In genomic region chr11:93041682-93042081, GRCh38 we compare ENCODE assay signal across 24 cellular contexts.
A peak's percentile ranks its signal among the peaks of the same experiment; 100 is the strongest.
DNase-seq lines count a peak whose midpoint lies in the region; ATAC-seq, FAIRE-seq and TF ChIP-seq lines count a peak whose summit lies in the region.
"Had no signal": no experiment of that assay in that cellular context is flagged by ENCODE, and none has a peak within 500 bp of the region (broad histone marks: within the 10 kb centered on the region; RNA-seq: fewer than 3 reads in every experiment).

No MANE protein-coding gene starts in this region.

- no peak overlapping the region for H2AFZ ChIP-seq in H1 (ENCODE audit: low read length)

- no peak for TF ChIP-seq RAD21 in H1 (IDR thresholded peaks at IDR 0.05 in 1 of 2, conservative IDR thresholded peaks at IDR 0.05 in 1 of 2; ENCODE audit: low read depth in 2 of 2, low read length in 2 of 2)

- H2BK120ac ChIP-seq in H1 (replicated peaks; ENCODE audit: low read depth, low read length): no peak overlapping the region

- no peak overlapping the region for H4K91ac ChIP-seq in H1 (replicated peaks; ENCODE audit: insufficient read length, low read length)

- CTCF ChIA-PET in HEK293 (lab: Yijun Ruan, JAX) (no interaction called here), H1 (lab: Charles Lee; ENCODE audit: partially characterized antibody) (no interaction called here)

- no peak overlapping the region for H2BK12ac ChIP-seq in H1 (ENCODE audit: low read depth, low read length)

- H2BK15ac ChIP-seq in H1 (ENCODE audit: low read length): no peak overlapping the region

- FAIRE-seq in H1 (lab: Jason Lieb, UNC): no peak
- FAIRE-seq: A204.1, GM12891, GM19239 had no signal

- no peak overlapping the region for H3K23ac ChIP-seq in H1 (ENCODE audit: insufficient read length)

- H2BK20ac ChIP-seq in H1 (ENCODE audit: low read length): no peak overlapping the region

- no peak overlapping the region for H3K18ac ChIP-seq in H1 (ENCODE audit: extremely low read depth, low read length)

- no peak overlapping the region for H3K14ac ChIP-seq in H1 (ENCODE audit: insufficient read length)

- H3K9ac ChIP-seq in HUES48 (ENCODE audit: low read depth, low read length) (no peak overlapping the region), H1 (replicated peaks in 1 of 4; ENCODE audit: extremely low read depth in 1 of 4, low read depth in 3 of 4, low read length in 3 of 4) (no peak overlapping the region)
- H3K9ac ChIP-seq: BLaER1 had no signal

- no peak overlapping the region for H3K56ac ChIP-seq in H1 (replicated peaks; ENCODE audit: insufficient read length, low read depth, low read length)

- no peaks in the 10 kb centered on the region for H4K20me1 ChIP-seq in H1 (replicated peaks in 1 of 2; ENCODE audit: control insufficient read depth in 1 of 2, insufficient read depth in 2 of 2, low read length in 2 of 2)
- H4K20me1 ChIP-seq: BLaER1 had no signal

- H3K36me3 ChIP-seq in HEK293 (ENCODE audit: control insufficient read depth in 2 of 2, insufficient read depth in 1 of 2, low read length in 2 of 2): no peaks in the 10 kb centered on the region
- no peaks in the 10 kb centered on the region for H3K36me3 ChIP-seq in HUES48 (ENCODE audit: control insufficient read depth, insufficient read depth, low read length)
- H3K36me3 ChIP-seq in H1 (ENCODE audit: control insufficient read depth in 2 of 4, insufficient read depth in 4 of 4, low read length in 3 of 4): no peaks in the 10 kb centered on the region
- no peaks in the 10 kb centered on the region for H3K36me3 ChIP-seq in stomach
- H3K36me3 ChIP-seq: BE2C, BLaER1 had no signal

- no peaks in the 10 kb centered on the region for H3K23me2 ChIP-seq in H1 (ENCODE audit: low read depth, low read length)

- no peaks in the 10 kb centered on the region for H3K27me3 ChIP-seq in HUES48 (ENCODE audit: control insufficient read depth, insufficient read depth, low read length)
- no peaks in the 10 kb centered on the region for H3K27me3 ChIP-seq in H1 (replicated peaks in 1 of 4; ENCODE audit: control insufficient read depth in 3 of 4, extremely low read depth in 1 of 4, insufficient read depth in 3 of 4, low read length in 3 of 4)
- H3K27me3 ChIP-seq in stomach: no peaks in the 10 kb centered on the region
- H3K27me3 ChIP-seq: BE2C, BLaER1 had no signal

- H3K4ac ChIP-seq in H1 (replicated peaks; ENCODE audit: insufficient read length, low read depth, low read length): no peak overlapping the region

- H4K5ac ChIP-seq in H1 (ENCODE audit: insufficient read length, low read depth, low read length): no peak overlapping the region

- H2BK5ac ChIP-seq in H1 (ENCODE audit: low read depth, low read length): no peak overlapping the region

- H3K27ac ChIP-seq in HEK293 (ENCODE audit: extremely low read depth, low read depth, low read length): no peak overlapping the region
- H3K27ac ChIP-seq in HUES48 (ENCODE audit: low read depth, low read length): no peak overlapping the region
- H3K27ac ChIP-seq in H1 (ENCODE audit: low read depth, low read length): no peak overlapping the region
- no peak overlapping the region for H3K27ac ChIP-seq in stomach
- H3K27ac ChIP-seq: BLaER1 had no signal

- no peak for DNase-seq in H1 (ENCODE audit: low read depth in 1 of 2, low spot score in 2 of 2)
- no peak for DNase-seq in stomach
- DNase-seq in GOT3 (lab: John Stamatoyannopoulos, UW): no peak
- DNase-seq: 8988T; ACHN; BE2C; C1 segment of cervical spinal cord; CD4-positive, alpha-beta memory T cell; CD4-positive, CD25-positive, alpha-beta regulatory T cell; CD8-positive, alpha-beta memory T cell; COR-L47; DMS 273 treated with DMSO at 0.1 percent for 48 hours; DMS153; DMS79; DND-41; EL; GDM1 had no signal

- intact Hi-C loops in stomach (cut with DNase I; ENCODE audit: low total_unique reads): no loop called here

- H3K4me3 ChIP-seq in HEK293 (ENCODE audit: low read depth, low read length) (no peak overlapping the region), HUES48 (ENCODE audit: low read depth, low read length) (0 out of 2 replicates have a peak overlapping the region, but pooled peaks have one; percentile 15), H1 (ENCODE audit: extremely low read depth in 1 of 4, insufficient read depth in 2 of 4, low read depth in 3 of 4, low read length in 4 of 4) (no peak overlapping the region), stomach (no peak overlapping the region)
- H3K4me3 ChIP-seq: BLaER1 had no signal

- H2AK5ac ChIP-seq in H1 (ENCODE audit: low read depth, low read length): no peak overlapping the region

- POLR2A ChIA-PET in HEK293 (lab: Yijun Ruan, JAX): no interaction called here
- POLR2A ChIA-PET in H1 (lab: Charles Lee; ENCODE audit: partially characterized antibody): no interaction called here

- no peak for ATAC-seq in HG03432 (IDR thresholded peaks at IDR 0.05; ENCODE audit: unreplicated experiment)

- H3K9me3 ChIP-seq in HEK293 (ENCODE audit: control insufficient read depth, insufficient read depth, low read depth, low read length): no peaks in the 10 kb centered on the region
- H3K9me3 ChIP-seq in HUES48 (ENCODE audit: control insufficient read depth, insufficient read depth, low read length): peaks cover 15% of the 10 kb centered on the region
- peaks cover 14 to 17% of the 10 kb centered on the region in 2 experiments; a peak in 3 of 4 replicates for H3K9me3 ChIP-seq in H1 (ENCODE audit: insufficient read depth in 2 of 2, low read depth in 1 of 2, low read length in 1 of 2)
- H3K9me3 ChIP-seq in stomach: peaks cover 0 to 16% (median 4%) of the 10 kb centered on the region in 4 donors
- H3K9me3 ChIP-seq: BE2C had no signal

- no peak for TF ChIP-seq POLR2A in H1 (IDR thresholded peaks at IDR 0.05; ENCODE audit: control extremely low read depth in 1 of 2, low read depth in 2 of 2, low read length in 2 of 2)
- TF ChIP-seq POLR2A in stomach (IDR thresholded peaks at IDR 0.05): no peak

- H3K79me2 ChIP-seq in H1 (ENCODE audit: control insufficient read depth in 1 of 2, insufficient read depth in 2 of 2, low read length in 2 of 2): no peaks in the 10 kb centered on the region

- no peak for TF ChIP-seq CTCF in HEK293 (tag by site-specific recombination; IDR thresholded peaks at IDR 0.05)
- TF ChIP-seq CTCF in H1 (IDR thresholded peaks at IDR 0.05; ENCODE audit: control extremely low read depth in 1 of 3, insufficient read depth in 1 of 3, low read depth in 1 of 3, low read length in 3 of 3): no peak
- TF ChIP-seq CTCF in stomach (IDR thresholded peaks at IDR 0.05): no peak

- no peak overlapping the region for H4K8ac ChIP-seq in H1 (ENCODE audit: extremely low read depth, insufficient read depth, low read length)

- no peaks in the 10 kb centered on the region for H3K4me1 ChIP-seq in HEK293 (ENCODE audit: control insufficient read depth, insufficient read depth, low read length)
- no peaks in the 10 kb centered on the region for H3K4me1 ChIP-seq in HUES48 (ENCODE audit: control insufficient read depth, insufficient read depth, low read length)
- H3K4me1 ChIP-seq in H1 (replicated peaks in 1 of 4; ENCODE audit: control insufficient read depth in 3 of 4, insufficient read depth in 4 of 4, low read length in 3 of 4): no peaks in the 10 kb centered on the region
- no peaks in the 10 kb centered on the region for H3K4me1 ChIP-seq in stomach
- H3K4me1 ChIP-seq: BE2C had no signal

- no peaks in the 10 kb centered on the region for H3K79me1 ChIP-seq in H1 (ENCODE audit: low read depth, low read length)

- TF ChIP-seq EP300 in H1 (IDR thresholded peaks at IDR 0.05; ENCODE audit: borderline replicate concordance in 1 of 2, low read depth in 2 of 2, low read length in 2 of 2): no peak
- TF ChIP-seq EP300 in stomach (IDR thresholded peaks at IDR 0.05): no peak

- no peak overlapping the region for H3K4me2 ChIP-seq in H1 (ENCODE audit: insufficient read depth in 1 of 2, low read depth in 2 of 2, low read length in 2 of 2)

TF ChIP-seq in HEK293, 187 proteins besides CTCF, POLR2A, EP300 and RAD21 (continues in another document):
- peak; percentile 38; the same call in 1 of the 2 replicates for TF ChIP-seq ZNF133 (tag by site-specific recombination; IDR thresholded peaks at IDR 0.05)

TF ChIP-seq in H1, 55 proteins besides CTCF, POLR2A, EP300 and RAD21:
- TF ChIP-seq KDM4A (IDR thresholded peaks at IDR 0.05; ENCODE audit: low read depth, low read length, severe bottlenecking) (no peak), KDM1A (IDR thresholded peaks at IDR 0.05; ENCODE audit: borderline replicate concordance, low read length) (0 out of 2 replicates have a peak, but pooled peaks have one; percentile 15)
